In genomic region chr5:42545038-42545437, GRCh38 we compare ENCODE assay signal across 11 cellular contexts.
"Had no signal": no experiment of that assay in that cellular context is flagged by ENCODE, and none has a peak within 500 bp of the region (broad histone marks: within the 10 kb centered on the region; RNA-seq: fewer than 3 reads in every experiment).

No MANE protein-coding gene starts in this region.

- H3K27ac ChIP-seq: GM23248 had no signal

- H2AFZ ChIP-seq: GM23248, GM23338 had no signal

- H3K9me3 ChIP-seq: HAP-1 had no signal

- DNase-seq: GM23248, GOT3, H7, H9, HCEC 1CT, HFFc6 had no signal

- H3K27ac Mint-ChIP-seq: GM23338, H9, HFFc6 had no signal

- H3K4me2 ChIP-seq: GM23338 had no signal

- H3K4me3 Mint-ChIP-seq: GM23338, H9, HFFc6 had no signal

- H3K4me1 ChIP-seq: HAP-1 had no signal

- H3K4me3 ChIP-seq: GM23248, GM23338, HAP-1 had no signal

- H3K9ac ChIP-seq: GM23248 had no signal

- ATAC-seq: GM23338, HCT116 had no signal

- H3K36me3 ChIP-seq: HAP-1 had no signal

- FAIRE-seq: H1, H54 had no signal

- H3K4me1 Mint-ChIP-seq: GM23338, H9 had no signal
